8 cellular contexts compared by ENCODE assay signal in genomic region chr17:31008374-31009035, GRCh38. TPM values are rescaled to one million over a fixed set of nuclear protein-coding genes. Genes with fewer than 3 reads are reported as not detected.
A peak's percentile ranks its signal among the peaks of the same experiment; 100 is the strongest.
DNase-seq lines count a peak whose midpoint lies in the region; ATAC-seq, FAIRE-seq and TF ChIP-seq lines count a peak whose summit lies in the region.

No MANE protein-coding gene starts in this region.

- H3K4me3 ChIP-seq in HUES48 (ENCODE audit: low read depth, low read length), result peak overlapping the region; percentile 82
- peak overlapping the region; percentile 68 to 84 (median 74) for H3K4me3 ChIP-seq in breast epithelium
- H3K4me3 ChIP-seq in iPS-18c (ENCODE audit: insufficient read depth, low read depth, low read length), result peak overlapping the region; percentile 72
- peak overlapping the region; percentile 54 to 57 (median 56) for H3K4me3 ChIP-seq in gastrocnemius medialis

- peak; percentile 72 for FAIRE-seq in GM12891 (lab: Jason Lieb, UNC)

- in situ Hi-C loops in gastrocnemius medialis (cut with MboI; ENCODE audit: low sequenced_read_pairs in 4 of 4), result no loop called here

- peak overlapping the region; percentile 12 for H3K27ac ChIP-seq in HUES48 (ENCODE audit: low read depth, low read length)
- H3K27ac ChIP-seq in VCaP, result peak overlapping the region; percentile 93
- H3K27ac ChIP-seq in breast epithelium, result peak overlapping the region; percentile 91 to 94
- H3K27ac ChIP-seq in gastrocnemius medialis, result peak overlapping the region; percentile 40 to 67 (median 55)

- intact Hi-C loops in breast epithelium (cut with DNase I; ENCODE audit: low total_unique reads), result loop anchor here (2.0 kb wide), 1 partner anchor 208 kb away; no protein-coding TSS in a partner anchor
- intact Hi-C loops in gastrocnemius medialis (cut with DNase I; ENCODE audit: low total_unique reads), result no loop called here

- H3K36me3 ChIP-seq in HUES48 (ENCODE audit: control insufficient read depth, insufficient read depth, low read length) (no peaks in the 10 kb centered on the region), breast epithelium (no peaks in the 10 kb centered on the region), gastrocnemius medialis (no peaks in the 10 kb centered on the region)

- TF ChIP-seq POLR2A in GM12891 (IDR thresholded peaks at IDR 0.05; ENCODE audit: low read depth, low read length) (peak; percentile 43), breast epithelium (IDR thresholded peaks at IDR 0.05) (no peak), gastrocnemius medialis (IDR thresholded peaks at IDR 0.05) (no peak)

- ATAC-seq in gastrocnemius medialis, result peak in 1 of 2 donors; percentile 36
- no peak for ATAC-seq in HG03342 (IDR thresholded peaks at IDR 0.05; ENCODE audit: unreplicated experiment)

- DNase-seq in GM12891 (ENCODE audit: insufficient read length, low spot score) (peak; percentile 61), breast epithelium (ENCODE audit: low spot score in 2 of 2) (peak; percentile 48 to 62), gastrocnemius medialis (peak in 1 of 2 donors; percentile 12), AML-193 (lab: John Stamatoyannopoulos, UW) (no peak)

- TF ChIP-seq CTCF in VCaP (conservative IDR thresholded peaks at IDR 0.05) (0 out of 2 replicates have a peak, but pooled peaks have one; percentile 10), breast epithelium (IDR thresholded peaks at IDR 0.05) (no peak), gastrocnemius medialis (IDR thresholded peaks at IDR 0.05 in 4 of 5, conservative IDR thresholded peaks at IDR 0.05 in 1 of 5) (no peak)

- H3K9ac ChIP-seq in HUES48 (ENCODE audit: low read depth, low read length), result peak overlapping the region; percentile 61

- H3K4me1 ChIP-seq in HUES48 (ENCODE audit: control insufficient read depth, insufficient read depth, low read length) (no peaks in the 10 kb centered on the region), breast epithelium (no peaks in the 10 kb centered on the region), gastrocnemius medialis (no peaks in the 10 kb centered on the region)

- no peaks in the 10 kb centered on the region for H3K9me3 ChIP-seq in HUES48 (ENCODE audit: control insufficient read depth, insufficient read depth, low read length)
- H3K9me3 ChIP-seq in breast epithelium, result no peaks in the 10 kb centered on the region
- no peaks in the 10 kb centered on the region for H3K9me3 ChIP-seq in iPS-18c (ENCODE audit: control insufficient read depth, insufficient read depth, low read length)
- no peaks in the 10 kb centered on the region for H3K9me3 ChIP-seq in gastrocnemius medialis

- H3K27me3 ChIP-seq in HUES48 (ENCODE audit: control insufficient read depth, insufficient read depth, low read length), result peaks cover 24% of the 10 kb centered on the region
- no peaks in the 10 kb centered on the region for H3K27me3 ChIP-seq in breast epithelium
- H3K27me3 ChIP-seq in gastrocnemius medialis, result peaks cover 4 to 19% (median 14%) of the 10 kb centered on the region in 3 donors

TF ChIP-seq in GM12891, 5 proteins besides CTCF, POLR2A, EP300 and RAD21:
- TF ChIP-seq POLR2AphosphoS5 (IDR thresholded peaks at IDR 0.05; ENCODE audit: low read depth, low read length) (no peak), POU2F2 (IDR thresholded peaks at IDR 0.05; ENCODE audit: low read depth, low read length) (no peak), SPI1 (IDR thresholded peaks at IDR 0.05; ENCODE audit: low read depth, low read length) (peak; percentile 59), TAF1 (IDR thresholded peaks at IDR 0.05; ENCODE audit: low read depth, low read length) (0 out of 2 replicates have a peak, but pooled peaks have one; percentile 9), PAX5 (IDR thresholded peaks at IDR 0.05; ENCODE audit: insufficient read depth, low read length, severe bottlenecking) (no peak)
TF ChIP-seq in GM12891: peak in this region for 2.

RNA-seq across cellular contexts. Expression of gene RNF135, which starts 37.7 kb away (rescaled TPM):
- 6.9 TPM for polyA plus RNA-seq in GM12891 (2012; ENCODE audit: low read depth, missing spikeins)
- total RNA-seq in breast epithelium (10 to 100 TPM; 29.2 to 50.2 (median 33.1) TPM), gastrocnemius medialis (1 to 10 TPM; 4.4 to 9.3 (median 6.5) TPM)

Comparison
In these comparisons a context has a peak if more than half of its experiments do, and no peak if none do; other contexts are left out.
1. DNase-seq: peak in GM12891 (single experiment) and breast epithelium (2 of 2); none in AML-193 (0 of 2).
2. H3K27ac ChIP-seq: peak in every context shown above with its lines; median percentile 93 in VCaP; 92 in breast epithelium; 55 in gastrocnemius medialis; 12 in HUES48.
3. Peak in every context shown above with its lines, with median percentiles within 50 percentile points of each other: H3K4me3 ChIP-seq.